Comparison of ENCODE assay signal across 8 cellular contexts in the genomic region with DNA sequence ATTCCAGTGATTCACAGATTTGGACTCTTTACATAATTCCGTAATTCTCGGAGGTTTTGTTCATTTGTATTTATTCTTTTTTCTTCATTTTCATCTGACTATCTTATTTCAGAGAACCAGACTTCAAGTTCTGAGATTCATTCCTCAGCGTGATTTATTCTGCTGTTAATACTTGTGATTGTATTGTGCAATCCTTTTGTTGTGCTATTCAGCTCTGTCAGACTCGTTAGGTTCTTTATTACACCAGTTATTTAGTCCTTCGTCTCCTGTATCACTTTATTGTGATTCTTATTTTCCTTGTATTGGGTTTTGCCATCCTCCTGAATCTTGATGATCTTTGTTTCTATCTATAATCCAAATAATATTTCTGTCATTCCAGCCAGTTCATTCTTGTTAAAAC.
"Had no signal": no experiment of that assay in that cellular context is flagged by ENCODE, and none has a peak within 500 bp of the region (broad histone marks: within the 10 kb centered on the region; RNA-seq: fewer than 3 reads in every experiment).

No MANE protein-coding gene starts in this region.

- ATAC-seq: GM12878 had no signal

- H3K4me3 ChIP-seq: GM12878 had no signal

- FAIRE-seq: G401.6, GM12878, GM12891, GM12892, GM18507, GM19239 had no signal

- DNase-seq: GDM1, GF-D8 had no signal
